ENCODE assay signal across 7 cellular contexts in the genomic region with DNA sequence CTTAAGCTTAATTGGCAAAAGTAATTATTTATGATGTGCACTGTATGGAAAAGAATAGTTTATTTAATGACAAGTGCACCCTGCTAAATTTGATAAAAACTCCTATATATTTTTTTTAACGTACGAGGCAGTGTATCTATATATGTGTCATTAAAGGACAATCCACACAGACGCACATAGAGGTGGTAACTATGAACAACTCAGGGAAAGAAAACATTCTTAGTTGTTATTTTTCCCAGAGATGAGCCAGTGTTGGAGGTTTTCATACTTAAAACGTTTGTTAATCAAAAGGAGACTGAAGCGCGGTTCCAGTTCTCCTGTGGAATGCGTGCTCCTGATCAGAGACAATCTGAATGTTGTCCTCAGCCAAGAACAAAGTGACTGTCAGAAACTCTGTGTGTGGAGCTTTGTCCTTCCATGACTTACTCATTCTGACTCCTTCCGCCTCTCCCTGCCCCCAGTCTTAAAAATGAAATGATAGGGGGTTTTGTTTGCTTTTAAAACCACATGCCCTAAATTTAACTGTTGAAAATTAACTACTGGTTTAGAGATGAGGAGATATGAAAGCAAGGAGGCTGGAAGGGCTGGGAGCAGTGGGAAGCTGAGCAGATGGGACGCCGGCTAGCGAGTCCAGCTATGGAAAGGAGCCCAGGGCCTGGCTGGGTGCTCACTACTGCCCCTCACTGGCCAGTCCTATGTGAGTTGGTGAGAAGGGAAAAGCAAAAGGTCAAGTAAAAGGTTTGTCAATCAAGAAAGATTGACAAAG.
DNase-seq lines count a peak whose midpoint lies in the region; ATAC-seq and TF ChIP-seq lines count a peak whose summit lies in the region.

No MANE protein-coding gene starts in this region.

- no peaks in the 10 kb centered on the region for H3K79me2 ChIP-seq in GM23338 (replicated peaks; ENCODE audit: insufficient read depth)

- H3K4me3 Mint-ChIP-seq in GM23338 = no peak overlapping the region
- H3K4me3 Mint-ChIP-seq in T-helper 17 cell = no peak overlapping the region

- TF ChIP-seq CTCF in GM23338 (conservative IDR thresholded peaks at IDR 0.05; ENCODE audit: low read depth in 2 of 2) = peak; percentile 79 to 91

- peaks cover 7% of the 10 kb centered on the region for H3K27me3 Mint-ChIP-seq in GM23338 (ENCODE audit: insufficient read depth, low read depth, poor library complexity)
- no peaks in the 10 kb centered on the region for H3K27me3 Mint-ChIP-seq in T-helper 17 cell

- no peak overlapping the region for H2AFZ ChIP-seq in GM23338

- H3K9me2 ChIP-seq in GM23338 (ENCODE audit: insufficient read depth) = no peaks in the 10 kb centered on the region

- DNase-seq in GM23338 (ENCODE audit: low spot score) (peak; percentile 77), T-helper 17 cell (no peak), head of caudate nucleus (peak; percentile 21 to 89 (median 70)), putamen (ENCODE audit: low spot score) (peak; percentile 60)
- no peak for DNase-seq in stimulated activated naive CD4-positive, alpha-beta T cell (lab: John Stamatoyannopoulos, UW)
- no peak for DNase-seq in stimulated activated CD4-positive, alpha-beta T cell treated with anti-CD3 and anti-CD28 coated beads, Interleukin-4, amount 100 ng/mL, for 24 hours
- DNase-seq in stimulated activated CD4-positive, alpha-beta T cell treated with anti-CD3 and anti-CD28 coated beads, Interleukin-4, amount 100 ng/mL, for 1 hour = no peak

- H3K4me1 ChIP-seq in GM23338 (ENCODE audit: insufficient read depth) = peaks cover 12% of the 10 kb centered on the region

- intact Hi-C loops in head of caudate nucleus (cut with DNase I) = no loop called here

- no peak overlapping the region for H3K4me3 ChIP-seq in GM23338

- H3F3A ChIP-seq in GM23338 (replicated peaks; ENCODE audit: low read depth) = no peaks in the 10 kb centered on the region

- no peak overlapping the region for H3K27ac Mint-ChIP-seq in GM23338
- peak overlapping the region; percentile 77 for H3K27ac Mint-ChIP-seq in T-helper 17 cell

- H3K27ac ChIP-seq in GM23338 (ENCODE audit: low read depth) = 0 out of 2 replicates have a peak overlapping the region, but pooled peaks have one; percentile 18

- H3K9me3 ChIP-seq in T-helper 17 cell (ENCODE audit: control insufficient read depth, low read length, poor library complexity, severe bottlenecking) = no peaks in the 10 kb centered on the region

- peaks cover 41% of the 10 kb centered on the region for H3K4me1 Mint-ChIP-seq in GM23338
- peaks cover 17% of the 10 kb centered on the region for H3K4me1 Mint-ChIP-seq in T-helper 17 cell

- no peak overlapping the region for H3K4me2 ChIP-seq in GM23338

- ATAC-seq in GM23338 (peak; percentile 92), T-helper 17 cell (no peak)

- H3K36me3 ChIP-seq in GM23338 (ENCODE audit: insufficient read depth) = no peaks in the 10 kb centered on the region

- no peaks in the 10 kb centered on the region for H3K27me3 ChIP-seq in GM23338 (ENCODE audit: insufficient read depth)

- no peaks in the 10 kb centered on the region for H4K20me1 ChIP-seq in GM23338 (replicated peaks; ENCODE audit: insufficient read depth)

- H3K36me3 Mint-ChIP-seq in GM23338 (ENCODE audit: low read depth) = no peaks in the 10 kb centered on the region
- H3K36me3 Mint-ChIP-seq in T-helper 17 cell (ENCODE audit: low read depth) = peaks cover 9% of the 10 kb centered on the region

- no peaks in the 10 kb centered on the region for H3K9me3 Mint-ChIP-seq in GM23338

TF ChIP-seq in GM23338, 12 proteins besides CTCF, POLR2A, EP300 and RAD21:
- TF ChIP-seq JUNB (IDR thresholded peaks at IDR 0.05; ENCODE audit: unreplicated experiment) (no peak), EZH2phosphoT487 (IDR thresholded peaks at IDR 0.05; ENCODE audit: unreplicated experiment) (no peak), ZNF331 (CRISPR knock-in tag; IDR thresholded peaks at IDR 0.05; ENCODE audit: low read depth) (no peak), POLR2AphosphoS5 (IDR thresholded peaks at IDR 0.05; ENCODE audit: low read depth) (no peak), STAT1 (IDR thresholded peaks at IDR 0.05; ENCODE audit: unreplicated experiment) (no peak), EZH2 (IDR thresholded peaks at IDR 0.05; ENCODE audit: low read depth, unreplicated experiment) (no peak), CREB1 (CRISPR knock-in tag; IDR thresholded peaks at IDR 0.05; ENCODE audit: low read depth) (no peak), ZNF114 (CRISPR knock-in tag; IDR thresholded peaks at IDR 0.05) (no peak), NANOG (IDR thresholded peaks at IDR 0.05; ENCODE audit: borderline replicate concordance) (no peak)
- TF ChIP-seq, protein P1, sequence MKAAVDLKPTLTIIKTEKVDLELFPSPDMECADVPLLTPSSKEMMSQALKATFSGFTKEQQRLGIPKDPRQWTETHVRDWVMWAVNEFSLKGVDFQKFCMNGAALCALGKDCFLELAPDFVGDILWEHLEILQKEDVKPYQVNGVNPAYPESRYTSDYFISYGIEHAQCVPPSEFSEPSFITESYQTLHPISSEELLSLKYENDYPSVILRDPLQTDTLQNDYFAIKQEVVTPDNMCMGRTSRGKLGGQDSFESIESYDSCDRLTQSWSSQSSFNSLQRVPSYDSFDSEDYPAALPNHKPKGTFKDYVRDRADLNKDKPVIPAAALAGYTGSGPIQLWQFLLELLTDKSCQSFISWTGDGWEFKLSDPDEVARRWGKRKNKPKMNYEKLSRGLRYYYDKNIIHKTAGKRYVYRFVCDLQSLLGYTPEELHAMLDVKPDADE (IDR thresholded peaks at IDR 0.05) = no peak

Comparison
In these comparisons a context has a peak if more than half of its experiments do, and no peak if none do; other contexts are left out.
1. DNase-seq: peak in GM23338 (single experiment), head of caudate nucleus (42 of 42) and putamen (single experiment); none in T-helper 17 cell (0 of 3), stimulated activated naive CD4-positive, alpha-beta T cell (0 of 6), stimulated activated CD4-positive, alpha-beta T cell treated with anti-CD3 and anti-CD28 coated beads, Interleukin-4, amount 100 ng/mL, for 24 hours (single experiment) and stimulated activated CD4-positive, alpha-beta T cell treated with anti-CD3 and anti-CD28 coated beads, Interleukin-4, amount 100 ng/mL, for 1 hour (single experiment).